1 cellular context compared by ENCODE assay signal in the genomic region with DNA sequence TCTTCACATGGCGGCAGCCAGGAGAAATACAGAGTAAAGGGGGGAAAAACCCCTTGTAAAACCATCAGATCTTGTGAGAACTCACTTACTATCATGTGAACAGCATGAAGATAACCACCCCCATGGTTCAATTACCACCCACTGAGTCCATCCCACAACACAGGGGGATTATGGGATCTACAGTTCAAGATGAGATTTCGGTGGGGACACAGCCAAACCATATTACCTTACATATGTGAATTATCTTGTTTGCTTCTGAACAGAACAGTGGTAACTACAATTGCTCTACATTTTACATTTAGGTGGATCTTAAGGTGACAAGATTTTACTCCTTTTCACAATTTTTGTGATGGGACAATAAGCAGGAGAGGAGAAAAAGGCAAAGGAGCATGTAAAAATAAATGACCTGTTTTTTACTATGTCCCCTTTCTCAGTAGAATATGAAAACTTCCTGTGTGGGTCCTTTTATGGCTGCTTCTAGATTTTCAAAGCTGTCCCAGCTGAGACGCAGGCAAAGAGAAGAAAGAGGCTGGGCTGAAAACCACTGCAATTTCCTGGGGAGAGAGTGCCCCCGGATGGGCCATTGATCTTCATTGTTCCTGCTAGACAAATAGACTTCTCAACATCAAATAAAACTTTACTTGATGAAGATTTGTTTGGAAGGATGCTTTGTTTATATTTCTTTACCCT.
A peak's percentile ranks its signal among the peaks of the same experiment; 100 is the strongest.
TF ChIP-seq lines count a peak whose summit lies in the region.

No MANE protein-coding gene starts in this region.

TF ChIP-seq in GM12878, 131 proteins besides CTCF, POLR2A, EP300 and RAD21:
- TF ChIP-seq RELA (IDR thresholded peaks at IDR 0.05; ENCODE audit: borderline replicate concordance, partially characterized antibody) (no peak), ZNF207 (IDR thresholded peaks at IDR 0.05; ENCODE audit: borderline replicate concordance) (no peak), SMAD5 (IDR thresholded peaks at IDR 0.05; ENCODE audit: low read depth) (no peak), CUX1 (IDR thresholded peaks at IDR 0.05; ENCODE audit: insufficient replicate concordance, low read depth, low read length) (no peak), SMC3 (IDR thresholded peaks at IDR 0.05; ENCODE audit: borderline replicate concordance, low read length) (peak; percentile 37; the same call in 1 of the 2 replicates)
TF ChIP-seq in GM12878: peak in this region for 1.
